In the genomic region with DNA sequence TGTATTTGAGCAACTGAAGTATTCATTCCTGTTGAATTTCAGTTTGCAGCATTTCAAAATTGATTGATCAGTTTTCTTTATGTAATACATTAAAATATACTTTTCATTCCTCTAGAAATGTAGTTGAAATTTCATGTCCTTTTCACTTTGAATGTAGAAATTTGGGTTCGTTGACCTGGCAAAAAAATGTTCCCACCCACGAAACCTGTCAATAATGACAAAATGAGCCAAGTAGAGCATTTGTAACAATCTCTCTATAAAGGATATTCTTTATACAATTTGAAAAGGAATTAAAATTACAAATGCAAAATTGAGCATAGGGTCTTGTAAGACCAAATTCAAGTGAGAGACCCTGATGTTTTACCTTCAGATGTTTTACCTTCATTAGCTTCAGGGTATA, we compare ENCODE assay signal across 24 cellular contexts.
"Had no signal": no experiment of that assay in that cellular context is flagged by ENCODE, and none has a peak within 500 bp of the region (broad histone marks: within the 10 kb centered on the region; RNA-seq: fewer than 3 reads in every experiment).

No MANE protein-coding gene starts in this region.

- H3K9me3 ChIP-seq: ascending aorta, spleen, tibial nerve had no signal

- H3K27me3 ChIP-seq: ascending aorta, neural progenitor cell, spleen, tibial nerve had no signal

- H3K27ac ChIP-seq: ascending aorta, neural progenitor cell, spleen, tibial nerve, WERI-Rb-1 had no signal

- H3K27ac Mint-ChIP-seq: activated CD4-positive, alpha-beta memory T cell treated with anti-CD3 and anti-CD28 coated beads for 36 hours; activated CD4-positive, alpha-beta T cell treated with anti-CD3 and anti-CD28 coated beads, Interleukin-2, amount 10 ng/mL, durations not matched to agents 24 days and 14 days; activated naive CD4-positive, alpha-beta T cell treated with anti-CD3 and anti-CD28 coated beads for 36 hours; activated naive CD8-positive, alpha-beta T cell treated with anti-CD3 and anti-CD28 coated beads for 36 hours; activated T-helper 1 cell treated with anti-CD3 and anti-CD28 coated beads, Interleukin-12 subunit alpha, Interleukin-12 subunit beta, Interleukin-2, Interleukin-4 antibody, amounts not matched to agents 30 ng/mL and 10 ng/mL and 1 ng/mL, durations not matched to agents 14 hours and 24 hours and 36 hours; effector memory CD8-positive, alpha-beta T cell; immature natural killer cell; natural killer cell; neural progenitor cell had no signal

- H3K9ac ChIP-seq: neural progenitor cell had no signal

- H3K4me1 ChIP-seq: ascending aorta, neural progenitor cell had no signal

- DNase-seq: activated CD4-positive, alpha-beta memory T cell treated with anti-CD3 and anti-CD28 coated beads for 36 hours; activated CD4-positive, alpha-beta T cell treated with anti-CD3 and anti-CD28 coated beads, Interleukin-2, amount 10 ng/mL, durations not matched to agents 24 days and 14 days; activated CD4-positive, CD25-positive, alpha-beta regulatory T cell treated with anti-CD3 and anti-CD28 coated beads, Interleukin-2, amount 50 U/mL, for 72 hours; activated CD8-positive, alpha-beta memory T cell treated with anti-CD3 and anti-CD28 coated beads, Interleukin-2, amount 50 U/mL, for 4 hours; activated effector memory CD4-positive, alpha-beta T cell treated with anti-CD3 and anti-CD28 coated beads, Interleukin-2, amount 50 U/mL, for 16 hours; activated naive CD4-positive, alpha-beta T cell treated with anti-CD3 and anti-CD28 coated beads for 36 hours; activated naive CD8-positive, alpha-beta T cell treated with anti-CD3 and anti-CD28 coated beads for 36 hours; activated T-cell treated with anti-CD3 and anti-CD28 coated beads, Interleukin-2, amount 50 U/mL, for 1 hour; cortex of kidney; effector memory CD8-positive, alpha-beta T cell; head of caudate nucleus; hypothalamus; immature natural killer cell; natural killer cell; spleen; stimulated activated naive CD4-positive, alpha-beta T cell; T-helper 9 cell; WERI-Rb-1 had no signal

- H3K36me3 Mint-ChIP-seq: activated CD4-positive, alpha-beta memory T cell treated with anti-CD3 and anti-CD28 coated beads for 36 hours; activated naive CD8-positive, alpha-beta T cell treated with anti-CD3 and anti-CD28 coated beads for 36 hours; brain; immature natural killer cell; natural killer cell; neural progenitor cell had no signal

- H3K4me2 ChIP-seq: neural progenitor cell had no signal

- H3K9me3 Mint-ChIP-seq: activated CD4-positive, alpha-beta memory T cell treated with anti-CD3 and anti-CD28 coated beads for 36 hours; activated CD4-positive, alpha-beta T cell treated with anti-CD3 and anti-CD28 coated beads, Interleukin-2, amount 10 ng/mL, durations not matched to agents 24 days and 14 days; activated naive CD4-positive, alpha-beta T cell treated with anti-CD3 and anti-CD28 coated beads for 36 hours; activated naive CD8-positive, alpha-beta T cell treated with anti-CD3 and anti-CD28 coated beads for 36 hours; activated T-helper 1 cell treated with anti-CD3 and anti-CD28 coated beads, Interleukin-12 subunit alpha, Interleukin-12 subunit beta, Interleukin-2, Interleukin-4 antibody, amounts not matched to agents 30 ng/mL and 10 ng/mL and 1 ng/mL, durations not matched to agents 14 hours and 24 hours and 36 hours; brain; effector memory CD8-positive, alpha-beta T cell; neural progenitor cell had no signal

- H3K4me1 Mint-ChIP-seq: activated CD4-positive, alpha-beta T cell treated with anti-CD3 and anti-CD28 coated beads, Interleukin-2, amount 10 ng/mL, durations not matched to agents 24 days and 14 days; activated naive CD8-positive, alpha-beta T cell treated with anti-CD3 and anti-CD28 coated beads for 36 hours; immature natural killer cell; natural killer cell had no signal

- H3K4me3 Mint-ChIP-seq: activated CD4-positive, alpha-beta memory T cell treated with anti-CD3 and anti-CD28 coated beads for 36 hours; activated CD4-positive, alpha-beta T cell treated with anti-CD3 and anti-CD28 coated beads, Interleukin-2, amount 10 ng/mL, durations not matched to agents 24 days and 14 days; activated naive CD4-positive, alpha-beta T cell treated with anti-CD3 and anti-CD28 coated beads for 36 hours; activated naive CD8-positive, alpha-beta T cell treated with anti-CD3 and anti-CD28 coated beads for 36 hours; activated T-helper 1 cell treated with anti-CD3 and anti-CD28 coated beads, Interleukin-12 subunit alpha, Interleukin-12 subunit beta, Interleukin-2, Interleukin-4 antibody, amounts not matched to agents 30 ng/mL and 10 ng/mL and 1 ng/mL, durations not matched to agents 14 hours and 24 hours and 36 hours; effector memory CD8-positive, alpha-beta T cell; immature natural killer cell; natural killer cell; neural progenitor cell had no signal

- ATAC-seq: effector memory CD8-positive, alpha-beta T cell; natural killer cell had no signal

- H3K36me3 ChIP-seq: ascending aorta, neural progenitor cell, spleen, tibial nerve, WERI-Rb-1 had no signal

- H3K4me3 ChIP-seq: ascending aorta, lung, neural progenitor cell, spleen, tibial nerve had no signal

- H3K27me3 Mint-ChIP-seq: activated CD4-positive, alpha-beta memory T cell treated with anti-CD3 and anti-CD28 coated beads for 36 hours; activated CD4-positive, alpha-beta T cell treated with anti-CD3 and anti-CD28 coated beads, Interleukin-2, amount 10 ng/mL, durations not matched to agents 24 days and 14 days; brain; effector memory CD8-positive, alpha-beta T cell had no signal
